Comparison of ENCODE assay signal across 8 cellular contexts in the genomic region with DNA sequence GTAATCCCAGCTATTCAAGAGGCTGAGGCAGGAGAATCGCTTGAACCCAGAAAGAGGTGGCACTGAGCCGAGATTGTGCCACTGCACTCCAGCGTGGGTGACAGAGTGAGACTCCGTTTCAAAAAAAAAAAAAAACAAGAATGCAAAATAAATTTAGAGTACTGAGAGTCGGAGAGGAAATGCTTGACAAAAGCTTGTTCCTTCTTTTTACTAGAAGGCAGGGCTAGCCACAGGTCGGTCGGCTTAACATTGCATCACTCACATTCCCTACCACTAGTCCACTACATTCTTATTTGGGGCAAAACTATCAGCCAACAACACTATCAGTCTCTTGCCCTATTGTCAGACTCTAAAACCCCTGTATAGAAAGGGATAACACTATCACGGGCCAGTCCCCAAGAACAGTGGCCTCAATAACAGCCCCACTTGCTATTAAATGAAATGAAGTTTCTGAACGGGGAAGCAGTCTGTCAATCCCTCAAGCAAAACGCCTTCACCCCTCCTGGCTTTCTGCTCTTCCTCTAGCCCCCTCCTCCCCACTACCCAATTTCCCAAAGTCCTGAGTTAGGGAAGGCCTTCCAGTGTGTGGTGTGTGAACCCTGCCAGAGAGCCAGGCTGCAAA. TPM values are rescaled to one million over a fixed set of nuclear protein-coding genes. Genes with fewer than 3 reads are reported as not detected.
DNase-seq lines count a peak whose midpoint lies in the region; TF ChIP-seq lines count a peak whose summit lies in the region.

No MANE protein-coding gene starts in this region.

- H3K4me3 ChIP-seq in cardiac fibroblast (replicated peaks in 1 of 2; ENCODE audit: low read depth in 2 of 2, low read length in 2 of 2), result peak overlapping the region; percentile 87 to 94
- peak overlapping the region; percentile 66 for H3K4me3 ChIP-seq in urinary bladder (ENCODE audit: low read depth, low read length)

- H3K4me1 ChIP-seq in urinary bladder (ENCODE audit: insufficient read depth), result no peaks in the 10 kb centered on the region

- peak; percentile 42 for DNase-seq in ELR (ENCODE audit: low read depth)
- peak; percentile 36 for DNase-seq in NCI-H226
- DNase-seq in cardiac fibroblast (ENCODE audit: low read depth in 2 of 2), result peak; percentile 66 to 73
- peak; percentile 13 to 37 for DNase-seq in lung microvascular endothelial cell (ENCODE audit: low read depth in 2 of 2)
- DNase-seq in activated CD4-positive, alpha-beta T cell treated with anti-CD3 and anti-CD28 coated beads for 4 hours, result no peak
- no peak for DNase-seq in stimulated activated CD4-positive, alpha-beta T cell treated with anti-CD3 and anti-CD28 coated beads, Interleukin-15, amount 100 ng/mL, for 24 hours
- DNase-seq in effector CD4-positive, alpha-beta T cell, result no peak

- H3K27ac ChIP-seq in urinary bladder (ENCODE audit: low read depth), result peak overlapping the region; percentile 97

- 9% methylated on average over 10 of the region's 10 CpGs for WGBS in urinary bladder

- no peaks in the 10 kb centered on the region for H3K36me3 ChIP-seq in urinary bladder (ENCODE audit: insufficient read depth)

- no peak for TF ChIP-seq CTCF in cardiac fibroblast (IDR thresholded peaks at IDR 0.05; ENCODE audit: low read depth, low read length)

RNA-seq across cellular contexts. Expression of a gene that starts 1.0 kb away (rescaled TPM):
- total RNA-seq in lung microvascular endothelial cell (42.5 and 73.0 TPM in 2 replicates), urinary bladder (42.9 TPM)
- 37.8 TPM for polyA plus RNA-seq in urinary bladder

RNA-seq across cellular contexts. Expression of a gene that starts 3.4 kb away (rescaled TPM):
- 17.5 and 21.1 TPM in 2 replicates for total RNA-seq in lung microvascular endothelial cell
- total RNA-seq in urinary bladder, result 15.7 TPM
- polyA plus RNA-seq in urinary bladder, result 31.0 TPM

RNA-seq across cellular contexts. Expression of a gene that starts 9.1 kb away (rescaled TPM):
- not detected in 2 replicates for total RNA-seq in lung microvascular endothelial cell
- total RNA-seq in urinary bladder, result not detected
- polyA plus RNA-seq in urinary bladder, result 0.30 TPM

RNA-seq across cellular contexts. Expression of a gene that starts 31.4 kb away (rescaled TPM):
- total RNA-seq in lung microvascular endothelial cell (31.4 and 45.8 TPM in 2 replicates), urinary bladder (51.1 TPM)
- 68.8 TPM for polyA plus RNA-seq in urinary bladder

RNA-seq across cellular contexts. Expression of a gene that starts 37.5 kb away (rescaled TPM):
- total RNA-seq in lung microvascular endothelial cell (8.3 and 10.7 TPM in 2 replicates), urinary bladder (10.2 TPM)
- polyA plus RNA-seq in urinary bladder, result 14.4 TPM

Comparison
In these comparisons a context has a peak if more than half of its experiments do, and no peak if none do; other contexts are left out.
1. DNase-seq: peak in ELR (single experiment), NCI-H226 (single experiment), cardiac fibroblast (2 of 2) and lung microvascular endothelial cell (2 of 2); none in activated CD4-positive, alpha-beta T cell treated with anti-CD3 and anti-CD28 coated beads for 4 hours (0 of 2), stimulated activated CD4-positive, alpha-beta T cell treated with anti-CD3 and anti-CD28 coated beads, Interleukin-15, amount 100 ng/mL, for 24 hours (single experiment) and effector CD4-positive, alpha-beta T cell (single experiment).